20 cellular contexts compared by ENCODE assay signal in genomic region chr16:22328081-22328725, GRCh38. TPM values are rescaled to one million over a fixed set of nuclear protein-coding genes. Genes with fewer than 3 reads are reported as not detected.
DNase-seq lines count a peak whose midpoint lies in the region; ATAC-seq and TF ChIP-seq lines count a peak whose summit lies in the region.
"Had no signal": no experiment of that assay in that cellular context is flagged by ENCODE, and none has a peak within 500 bp of the region (broad histone marks: within the 10 kb centered on the region; RNA-seq: fewer than 3 reads in every experiment).

No MANE protein-coding gene starts in this region.

- ATAC-seq in activated CD4-positive, alpha-beta T cell treated with anti-CD3 and anti-CD28 coated beads for 36 hours: no peak
- ATAC-seq in stimulated activated naive CD8-positive, alpha-beta T cell treated with anti-CD3 and anti-CD28 coated beads, Interleukin-15, amount 100 ng/mL, for 72 hours: no peak
- no peak for ATAC-seq in stimulated activated naive CD8-positive, alpha-beta T cell treated with anti-CD3 and anti-CD28 coated beads, Interleukin-15, Interleukin-2, amounts not matched to agents 100 U/mL and 50 U/mL, for 24 hours
- ATAC-seq: GM23338, HCT116, Panc1 had no signal

- no peak overlapping the region for H3K4me3 Mint-ChIP-seq in activated CD4-positive, alpha-beta T cell treated with anti-CD3 and anti-CD28 coated beads for 36 hours
- no peak overlapping the region for H3K4me3 Mint-ChIP-seq in stimulated activated naive CD8-positive, alpha-beta T cell treated with anti-CD3 and anti-CD28 coated beads, Interleukin-15, amount 100 ng/mL, for 72 hours
- H3K4me3 Mint-ChIP-seq: B cell; CD4-positive, alpha-beta memory T cell; GM23338 had no signal

- TF ChIP-seq CTCF in osteoblast (IDR thresholded peaks at IDR 0.05; ENCODE audit: extremely low read depth, low read depth, low read length): no peak

- POLR2A ChIA-PET in activated CD4-positive, alpha-beta T cell treated with anti-CD3 and anti-CD28 coated beads for 36 hours (lab: Charles Lee): no interaction called here

- no peaks in the 10 kb centered on the region for H3K27me3 Mint-ChIP-seq in activated CD4-positive, alpha-beta T cell treated with anti-CD3 and anti-CD28 coated beads for 36 hours
- no peaks in the 10 kb centered on the region for H3K27me3 Mint-ChIP-seq in stimulated activated naive CD8-positive, alpha-beta T cell treated with anti-CD3 and anti-CD28 coated beads, Interleukin-15, amount 100 ng/mL, for 72 hours
- H3K27me3 Mint-ChIP-seq: B cell; CD4-positive, alpha-beta memory T cell had no signal

- H3K9me3 ChIP-seq in osteoblast (ENCODE audit: low read depth, low read length): no peaks in the 10 kb centered on the region

- H3K36me3 ChIP-seq in osteoblast (ENCODE audit: insufficient read depth, low read length): peaks cover 58% of the 10 kb centered on the region

- H3K4me3 ChIP-seq in osteoblast (ENCODE audit: insufficient read depth, low read length): no peak overlapping the region
- H3K4me3 ChIP-seq: GM23338 had no signal

- CTCF ChIA-PET in activated CD4-positive, alpha-beta T cell treated with anti-CD3 and anti-CD28 coated beads for 36 hours (lab: Charles Lee): interaction anchor here (0.6 kb wide), 2 partner anchors 45 to 801 kb away, joined by 3 read pairs; no protein-coding TSS in a partner anchor

- peak overlapping the region; percentile 13 for H3K27ac Mint-ChIP-seq in activated CD4-positive, alpha-beta T cell treated with anti-CD3 and anti-CD28 coated beads for 36 hours
- H3K27ac Mint-ChIP-seq in stimulated activated naive CD8-positive, alpha-beta T cell treated with anti-CD3 and anti-CD28 coated beads, Interleukin-15, amount 100 ng/mL, for 72 hours: peak overlapping the region; percentile 23 to 69
- H3K27ac Mint-ChIP-seq: B cell, GM23338 had no signal

- DNase-seq in activated CD4-positive, alpha-beta T cell treated with anti-CD3 and anti-CD28 coated beads for 36 hours: no peak
- no peak for DNase-seq in activated CD4-positive, alpha-beta T cell treated with anti-CD3 and anti-CD28 coated beads, Interleukin-2, amount 50 U/mL, for 4 hours
- no peak for DNase-seq in stimulated activated naive CD8-positive, alpha-beta T cell treated with anti-CD3 and anti-CD28 coated beads, Interleukin-15, amount 100 ng/mL, for 72 hours
- no peak for DNase-seq in stimulated activated naive CD8-positive, alpha-beta T cell treated with anti-CD3 and anti-CD28 coated beads, Interleukin-15, Interleukin-2, amounts not matched to agents 100 U/mL and 50 U/mL, for 24 hours
- DNase-seq in osteoblast (ENCODE audit: insufficient read length, low spot score, missing footprints): peak; percentile 35
- no peak for DNase-seq in AG08395 (ENCODE audit: low spot score)
- DNase-seq in NCI-H2227 treated with DMSO at 0.1 percent for 48 hours (lab: John Stamatoyannopoulos, UW): no peak
- DNase-seq in superior temporal gyrus (ENCODE audit: extremely low spot score): no peak
- DNase-seq: CD4-positive, alpha-beta memory T cell; EL; MM.1S; NCI-H1092; NCI-H1436 treated with DMSO at 0.1 percent for 48 hours; NCI-H2029; NCI-H446 treated with DMSO at 0.1 percent for 48 hours had no signal

- H4K20me1 ChIP-seq in osteoblast (ENCODE audit: insufficient read depth, low read length): peaks cover 2% of the 10 kb centered on the region

- H3K4me1 Mint-ChIP-seq in activated CD4-positive, alpha-beta T cell treated with anti-CD3 and anti-CD28 coated beads for 36 hours: no peaks in the 10 kb centered on the region
- peaks cover 12% of the 10 kb centered on the region for H3K4me1 Mint-ChIP-seq in stimulated activated naive CD8-positive, alpha-beta T cell treated with anti-CD3 and anti-CD28 coated beads, Interleukin-15, amount 100 ng/mL, for 72 hours
- H3K4me1 Mint-ChIP-seq: B cell, GM23338 had no signal

- H3K4me1 ChIP-seq in osteoblast (ENCODE audit: insufficient read depth, low read length): no peaks in the 10 kb centered on the region

- intact Hi-C loops in activated CD4-positive, alpha-beta T cell treated with anti-CD3 and anti-CD28 coated beads for 36 hours (cut with DNase I, micrococcal nuclease): loop anchor here in 1 of 2 experiments (10.0 kb wide), 1 partner anchor 347 kb away; no protein-coding TSS in a partner anchor

- H3K36me3 Mint-ChIP-seq in activated CD4-positive, alpha-beta T cell treated with anti-CD3 and anti-CD28 coated beads for 36 hours (ENCODE audit: low read depth): peaks cover 43% of the 10 kb centered on the region

- no peak overlapping the region for H2AFZ ChIP-seq in osteoblast (ENCODE audit: low read length)
- H2AFZ ChIP-seq: GM23338 had no signal

- H3K27me3 ChIP-seq in osteoblast (ENCODE audit: insufficient read depth, low read length): no peaks in the 10 kb centered on the region

- H3K4me2 ChIP-seq in osteoblast (ENCODE audit: insufficient read depth, low read length): no peak overlapping the region
- H3K4me2 ChIP-seq: GM23338 had no signal

- H3K79me2 ChIP-seq in osteoblast (ENCODE audit: insufficient read depth, low read length): no peaks in the 10 kb centered on the region

- no peak overlapping the region for H3K27ac ChIP-seq in osteoblast (ENCODE audit: low read depth, low read length)
- H3K27ac ChIP-seq: 22Rv1 had no signal

- no peaks in the 10 kb centered on the region for H3K9me3 Mint-ChIP-seq in activated CD4-positive, alpha-beta T cell treated with anti-CD3 and anti-CD28 coated beads for 36 hours (ENCODE audit: low read depth)
- H3K9me3 Mint-ChIP-seq in stimulated activated naive CD8-positive, alpha-beta T cell treated with anti-CD3 and anti-CD28 coated beads, Interleukin-15, amount 100 ng/mL, for 72 hours: no peaks in the 10 kb centered on the region
- H3K9me3 Mint-ChIP-seq: CD4-positive, alpha-beta memory T cell; GM23338 had no signal

RNA-seq across cellular contexts. Expression of gene POLR3E, which starts 31.0 kb away (rescaled TPM):
- total RNA-seq in activated CD4-positive, alpha-beta T cell treated with anti-CD3 and anti-CD28 coated beads for 36 hours: 10 to 100 TPM; 70.9 to 87.4 TPM
- total RNA-seq in osteoblast: 19.2 and 19.4 TPM in 2 replicates

RNA-seq across cellular contexts. Expression of gene CDR2, which starts 46.2 kb away (rescaled TPM):
- 10 to 100 TPM; 29.5 to 33.7 TPM for total RNA-seq in activated CD4-positive, alpha-beta T cell treated with anti-CD3 and anti-CD28 coated beads for 36 hours
- total RNA-seq in osteoblast: 49.5 and 52.5 TPM in 2 replicates
